8 cellular contexts compared by ENCODE assay signal in genomic region chr9:78821126-78821822, GRCh38.
DNase-seq lines count a peak whose midpoint lies in the region; ATAC-seq and TF ChIP-seq lines count a peak whose summit lies in the region.

No MANE protein-coding gene starts in this region.

- peak overlapping the region; percentile 59 for H3K4me3 Mint-ChIP-seq in activated naive CD8-positive, alpha-beta T cell treated with anti-CD3 and anti-CD28 coated beads for 36 hours

- peak; percentile 20 to 43 for TF ChIP-seq CTCF in tibial artery (IDR thresholded peaks at IDR 0.05)

- intact Hi-C loops in tibial artery (cut with DNase I; ENCODE audit: low total_unique reads) = no loop called here

- H3K36me3 Mint-ChIP-seq in activated naive CD8-positive, alpha-beta T cell treated with anti-CD3 and anti-CD28 coated beads for 36 hours = no peaks in the 10 kb centered on the region

- DNase-seq in Ammon's horn (ENCODE audit: low spot score) (peak; percentile 19), NCI-H2029 (lab: John Stamatoyannopoulos, UW) (peak; percentile 14), inferior parietal cortex (ENCODE audit: extremely low spot score) (peak; percentile 38), tibial artery (no peak), cerebellar nuclear complex (lab: John Stamatoyannopoulos, UW) (no peak)
- DNase-seq in activated naive CD8-positive, alpha-beta T cell treated with anti-CD3 and anti-CD28 coated beads for 36 hours = no peak

- peaks cover 3% of the 10 kb centered on the region for H3K27me3 Mint-ChIP-seq in activated naive CD8-positive, alpha-beta T cell treated with anti-CD3 and anti-CD28 coated beads for 36 hours

- H3K27me3 ChIP-seq in tibial artery = no peaks in the 10 kb centered on the region

- H3K4me1 ChIP-seq in tibial artery = no peaks in the 10 kb centered on the region

- no peak overlapping the region for H3K4me3 ChIP-seq in tibial artery

- no peak overlapping the region for H3K27ac Mint-ChIP-seq in activated naive CD8-positive, alpha-beta T cell treated with anti-CD3 and anti-CD28 coated beads for 36 hours

- H3K9me3 ChIP-seq in tibial artery = no peaks in the 10 kb centered on the region

- peak; percentile 94 for ATAC-seq in GM18505 (IDR thresholded peaks at IDR 0.05; ENCODE audit: unreplicated experiment)
- peak; percentile 92 for ATAC-seq in HG02870 (IDR thresholded peaks at IDR 0.05; ENCODE audit: unreplicated experiment)

- peaks cover 1% of the 10 kb centered on the region for H3K9me3 Mint-ChIP-seq in activated naive CD8-positive, alpha-beta T cell treated with anti-CD3 and anti-CD28 coated beads for 36 hours

- no peak overlapping the region for H3K27ac ChIP-seq in tibial artery

- TF ChIP-seq POLR2A in GM18505 (IDR thresholded peaks at IDR 0.05; ENCODE audit: borderline replicate concordance, extremely low read depth, insufficient read depth, insufficient read length) = no peak

- H3K36me3 ChIP-seq in tibial artery = no peaks in the 10 kb centered on the region

- H3K4me1 Mint-ChIP-seq in activated naive CD8-positive, alpha-beta T cell treated with anti-CD3 and anti-CD28 coated beads for 36 hours = peaks cover 6% of the 10 kb centered on the region

Comparison
In these comparisons a context has a peak if more than half of its experiments do, and no peak if none do; other contexts are left out.
1. DNase-seq: peak in Ammon's horn (single experiment), NCI-H2029 (single experiment) and inferior parietal cortex (single experiment); none in activated naive CD8-positive, alpha-beta T cell treated with anti-CD3 and anti-CD28 coated beads for 36 hours (single experiment), tibial artery (0 of 2) and cerebellar nuclear complex (0 of 2).